ENCODE assay signal across 9 cellular contexts in the genomic region with DNA sequence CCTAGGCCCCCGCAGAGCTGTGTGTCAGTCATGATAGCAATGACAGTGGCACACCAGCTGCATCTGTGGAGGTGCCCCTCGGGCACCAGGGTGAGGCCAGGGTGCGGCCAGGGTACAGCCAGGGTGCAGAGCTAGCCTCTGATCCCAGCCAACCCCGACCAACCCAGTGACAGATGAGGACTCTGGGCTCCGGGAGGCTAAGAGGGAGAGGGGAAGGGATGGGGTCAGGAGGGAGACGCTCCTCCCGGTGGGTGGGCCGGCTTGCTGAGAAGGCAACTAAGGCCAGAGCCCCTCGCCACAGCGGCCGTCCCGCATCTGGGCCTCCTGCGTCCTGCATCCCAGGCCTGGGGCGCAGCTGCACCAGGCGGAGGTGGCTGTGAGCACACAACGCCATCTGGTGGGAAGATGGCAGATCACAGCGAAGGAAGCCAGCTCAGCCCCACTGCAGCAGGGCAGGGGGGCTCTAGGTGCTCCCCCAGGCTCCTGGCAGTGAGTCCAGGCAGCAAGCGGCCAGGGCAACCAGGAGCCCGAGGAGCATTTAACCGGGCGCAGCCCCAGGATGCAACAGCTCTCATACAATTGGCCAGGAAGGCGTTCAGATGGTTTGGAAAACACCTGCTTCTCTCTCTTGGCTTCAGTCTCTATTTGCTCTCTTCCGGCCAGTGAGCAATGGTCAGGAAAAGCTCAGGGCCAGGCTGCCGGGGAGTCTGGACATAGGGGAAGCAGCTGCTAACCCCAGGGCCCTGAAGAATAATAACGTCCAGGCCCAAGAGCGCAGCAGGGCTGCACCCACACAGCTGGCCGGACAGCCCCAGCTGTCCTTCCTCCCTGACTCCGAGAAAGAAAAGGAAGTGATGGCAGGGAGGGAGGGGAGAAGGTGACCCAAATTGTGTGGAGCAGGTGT.
DNase-seq lines count a peak whose midpoint lies in the region; ATAC-seq and TF ChIP-seq lines count a peak whose summit lies in the region.
"Had no signal": no experiment of that assay in that cellular context is flagged by ENCODE, and none has a peak within 500 bp of the region (broad histone marks: within the 10 kb centered on the region; RNA-seq: fewer than 3 reads in every experiment).

No MANE protein-coding gene starts in this region.

- WGBS in testis, 2 donors: 43 to 56% methylated on average over 8 to 23 of the region's 28 CpGs

- H3K4me3 ChIP-seq in Peyer's patch (no peak overlapping the region), testis (no peak overlapping the region)
- H3K4me3 ChIP-seq: SJSA1 had no signal

- DNase-seq in DMS114 treated with DMSO at 0.1 percent for 48 hours (lab: John Stamatoyannopoulos, UW; ENCODE audit: unreplicated experiment) (peak; percentile 7), Peyer's patch (no peak), caudate nucleus (lab: John Stamatoyannopoulos, UW) (peak in 36 of 61 donors; percentile 2 to 62 (median 24)), left lobe of liver (ENCODE audit: low spot score) (no peak), testis (peak; percentile 64), dedifferentiated amniotic fluid mesenchymal stem cell (ENCODE audit: extremely low spot score) (no peak)

- ATAC-seq in HG02759 (IDR thresholded peaks at IDR 0.05; ENCODE audit: unreplicated experiment): peak; percentile 52
- ATAC-seq in left lobe of liver: peak; percentile 91
- no peak for ATAC-seq in GM18517 (IDR thresholded peaks at IDR 0.05; ENCODE audit: unreplicated experiment)

- no peak for TF ChIP-seq POLR2A in Peyer's patch (IDR thresholded peaks at IDR 0.05)
- no peak for TF ChIP-seq POLR2A in testis (IDR thresholded peaks at IDR 0.05)

- intact Hi-C loops in testis (cut with DNase I; ENCODE audit: low total_unique reads): no loop called here

- H3K27me3 ChIP-seq in Peyer's patch (no peaks in the 10 kb centered on the region), testis (no peaks in the 10 kb centered on the region)

- no peaks in the 10 kb centered on the region for H3K36me3 ChIP-seq in Peyer's patch
- no peaks in the 10 kb centered on the region for H3K36me3 ChIP-seq in testis (ENCODE audit: low read depth, missing control alignments)
- H3K36me3 ChIP-seq: SJSA1 had no signal

- no peaks in the 10 kb centered on the region for H3K4me1 ChIP-seq in Peyer's patch
- H3K4me1 ChIP-seq in testis: peaks cover 6% of the 10 kb centered on the region
- H3K4me1 ChIP-seq: SJSA1 had no signal

- no peaks in the 10 kb centered on the region for H3K9me3 ChIP-seq in Peyer's patch
- no peaks in the 10 kb centered on the region for H3K9me3 ChIP-seq in testis
- H3K9me3 ChIP-seq: SJSA1 had no signal

- TF ChIP-seq CTCF in Peyer's patch (IDR thresholded peaks at IDR 0.05): peak in 4 of 6 experiments; percentile 44 to 53 (median 46)
- TF ChIP-seq CTCF in testis (IDR thresholded peaks at IDR 0.05): peak; percentile 58 to 72 (median 59)

- no peak overlapping the region for H3K27ac ChIP-seq in Peyer's patch
- H3K27ac ChIP-seq in caudate nucleus (ENCODE audit: low read depth, low read length): no peak overlapping the region
- H3K27ac ChIP-seq in testis: no peak overlapping the region
- H3K27ac ChIP-seq: SJSA1 had no signal

Comparison
In these comparisons a context has a peak if more than half of its experiments do, and no peak if none do; other contexts are left out.
1. DNase-seq: peak in DMS114 treated with DMSO at 0.1 percent for 48 hours (single experiment), caudate nucleus (36 of 61) and testis (single experiment); none in Peyer's patch (0 of 3), left lobe of liver (single experiment) and dedifferentiated amniotic fluid mesenchymal stem cell (single experiment).